In the genomic region with DNA sequence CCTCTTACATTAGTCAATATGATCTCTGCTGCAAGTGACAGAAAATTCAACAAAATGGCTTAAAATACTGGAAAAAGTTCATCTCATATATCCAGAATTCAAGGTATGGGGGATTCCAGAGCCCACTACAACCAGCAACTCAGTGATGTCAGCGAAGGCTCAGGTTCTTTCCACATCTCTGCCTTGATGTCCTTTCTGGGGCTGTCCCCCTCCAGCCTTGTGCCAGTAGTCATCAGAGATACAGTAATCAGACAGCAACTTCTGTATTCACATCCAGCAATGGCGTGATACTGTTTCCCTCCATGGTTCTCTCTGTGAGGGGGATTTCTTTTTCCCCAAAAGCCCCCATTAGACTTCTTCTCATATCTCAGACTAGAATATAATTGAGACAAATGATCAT, we compare ENCODE assay signal across 34 cellular contexts.
"Had no signal": no experiment of that assay in that cellular context is flagged by ENCODE, and none has a peak within 500 bp of the region (broad histone marks: within the 10 kb centered on the region; RNA-seq: fewer than 3 reads in every experiment).

No MANE protein-coding gene starts in this region.

- H3K27me3 ChIP-seq: adrenal gland, body of pancreas, brain microvascular endothelial cell, breast epithelium had no signal

- H3K9me3 ChIP-seq: adrenal gland, body of pancreas, breast epithelium had no signal

- H3K4me1 Mint-ChIP-seq: activated B cell treated with CpG ODN at 0.5 μM for 24 hours; activated CD4-positive, alpha-beta T cell treated with anti-CD3 and anti-CD28 coated beads, Interleukin-2, amount 10 ng/mL, durations not matched to agents 24 days and 14 days; activated naive CD8-positive, alpha-beta T cell treated with anti-CD3 and anti-CD28 coated beads for 36 hours; activated T-helper 17 cell treated with anti-CD3 and anti-CD28 coated beads, Interleukin-2, amount 50 U/mL, for 72 hours had no signal

- DNase-seq: activated B cell treated with CpG ODN at 0.5 μM for 24 hours; activated CD4-positive, alpha-beta memory T cell treated with anti-CD3 and anti-CD28 coated beads for 36 hours; activated CD4-positive, alpha-beta T cell treated with anti-CD3 and anti-CD28 coated beads for 4 hours; activated CD4-positive, alpha-beta T cell treated with anti-CD3 and anti-CD28 coated beads, Interleukin-2, amount 10 ng/mL, durations not matched to agents 24 days and 14 days; activated CD4-positive, alpha-beta T cell treated with anti-CD3 and anti-CD28 coated beads, Interleukin-2, amount 50 U/mL, for 1 hour; activated CD4-positive, alpha-beta T cell treated with anti-CD3 and anti-CD28 coated beads, Interleukin-2, amount 50 U/mL, for 4 hours; activated CD4-positive, CD25-positive, alpha-beta regulatory T cell treated with anti-CD3 and anti-CD28 coated beads, Interleukin-2, amount 50 U/mL, for 72 hours; activated CD8-positive, alpha-beta memory T cell treated with anti-CD3 and anti-CD28 coated beads, Interleukin-2, amount 50 U/mL, for 4 hours; activated CD8-positive, alpha-beta T cell treated with anti-CD3 and anti-CD28 coated beads for 36 hours; activated effector memory CD4-positive, alpha-beta T cell treated with anti-CD3 and anti-CD28 coated beads, Interleukin-2, amount 50 U/mL, for 16 hours; activated gamma-delta T cell treated with Interleukin-2 at 50 U/mL for 16 hours; activated naive CD4-positive, alpha-beta T cell treated with anti-CD3 and anti-CD28 coated beads, Interleukin-2, amount 50 U/mL, for 16 hours; activated naive CD4-positive, alpha-beta T cell treated with Interleukin-2 at 50 U/mL for 16 hours; activated naive CD8-positive, alpha-beta T cell treated with anti-CD3 and anti-CD28 coated beads for 36 hours; activated T-cell treated with anti-CD3 and anti-CD28 coated beads for 4 hours; activated T-cell treated with anti-CD3 and anti-CD28 coated beads, Interleukin-2, amount 50 U/mL, for 1 hour; activated T-cell treated with anti-CD3 and anti-CD28 coated beads, Interleukin-2, amount 50 U/mL, for 48 hours; adrenal gland; amniotic stem cell; aorta; body of pancreas; brain microvascular endothelial cell; central memory CD4-positive, alpha-beta T cell; SW 1271; T-helper 1 cell; T-helper 2 cell; T-helper 9 cell had no signal

- H3K36me3 Mint-ChIP-seq: activated CD4-positive, alpha-beta memory T cell treated with anti-CD3 and anti-CD28 coated beads for 36 hours; activated naive CD4-positive, alpha-beta T cell treated with anti-CD3 and anti-CD28 coated beads, Interleukin-2, amount 50 U/mL, for 72 hours; activated naive CD8-positive, alpha-beta T cell treated with anti-CD3 and anti-CD28 coated beads for 36 hours had no signal

- H3K4me1 ChIP-seq: adrenal gland, body of pancreas, breast epithelium had no signal

- H3K27ac ChIP-seq: adrenal gland, body of pancreas, brain microvascular endothelial cell, breast epithelium, VCaP had no signal

- H3K4me3 ChIP-seq: adrenal gland, body of pancreas, breast epithelium had no signal

- H3K27ac Mint-ChIP-seq: activated B cell treated with CpG ODN at 0.5 μM for 24 hours; activated CD4-positive, alpha-beta memory T cell treated with anti-CD3 and anti-CD28 coated beads for 36 hours; activated CD4-positive, alpha-beta T cell treated with anti-CD3 and anti-CD28 coated beads, Interleukin-2, amount 10 ng/mL, durations not matched to agents 24 days and 14 days; activated CD8-positive, alpha-beta T cell treated with anti-CD3 and anti-CD28 coated beads for 36 hours; activated naive CD4-positive, alpha-beta T cell treated with anti-CD3 and anti-CD28 coated beads, Interleukin-2, amount 50 U/mL, for 72 hours; activated naive CD8-positive, alpha-beta T cell treated with anti-CD3 and anti-CD28 coated beads for 36 hours; activated T-helper 1 cell treated with anti-CD3 and anti-CD28 coated beads, Interleukin-12 subunit alpha, Interleukin-12 subunit beta, Interleukin-2, Interleukin-4 antibody, amounts not matched to agents 30 ng/mL and 10 ng/mL and 1 ng/mL, durations not matched to agents 14 hours and 24 hours and 36 hours; activated T-helper 17 cell treated with anti-CD3 and anti-CD28 coated beads, Interleukin-2, amount 50 U/mL, for 72 hours; T-helper 1 cell treated with Interleukin-12 subunit alpha and Interleukin-12 subunit beta and Interleukin-4 antibody, amounts not matched to agents 30 μg/mL and 1 μg/mL, for 36 hours; T-helper 2 cell treated with Interferon-gamma antibody and Interleukin-4, amounts not matched to agents 5 μg/mL and 100 μg/mL, for 36 hours had no signal

- H3K36me3 ChIP-seq: adrenal gland, brain microvascular endothelial cell, breast epithelium had no signal

- H3K4me3 Mint-ChIP-seq: activated B cell treated with CpG ODN at 0.5 μM for 24 hours; activated CD4-positive, alpha-beta memory T cell treated with anti-CD3 and anti-CD28 coated beads for 36 hours; activated CD4-positive, alpha-beta T cell treated with anti-CD3 and anti-CD28 coated beads, Interleukin-2, amount 10 ng/mL, durations not matched to agents 24 days and 14 days; activated CD8-positive, alpha-beta T cell treated with anti-CD3 and anti-CD28 coated beads for 36 hours; activated naive CD8-positive, alpha-beta T cell treated with anti-CD3 and anti-CD28 coated beads for 36 hours; activated T-helper 1 cell treated with anti-CD3 and anti-CD28 coated beads, Interleukin-12 subunit alpha, Interleukin-12 subunit beta, Interleukin-2, Interleukin-4 antibody, amounts not matched to agents 30 ng/mL and 10 ng/mL and 1 ng/mL, durations not matched to agents 14 hours and 24 hours and 36 hours; activated T-helper 17 cell treated with anti-CD3 and anti-CD28 coated beads, Interleukin-2, amount 50 U/mL, for 72 hours; T-helper 1 cell treated with Interleukin-12 subunit alpha and Interleukin-12 subunit beta and Interleukin-4 antibody, amounts not matched to agents 30 μg/mL and 1 μg/mL, for 36 hours; T-helper 2 cell treated with Interferon-gamma antibody and Interleukin-4, amounts not matched to agents 5 μg/mL and 100 μg/mL, for 36 hours had no signal

- ATAC-seq: activated CD8-positive, alpha-beta T cell treated with anti-CD3 and anti-CD28 coated beads for 36 hours; activated naive CD4-positive, alpha-beta T cell treated with anti-CD3 and anti-CD28 coated beads, Interleukin-2, amount 50 U/mL, for 72 hours; activated T-helper 17 cell treated with anti-CD3 and anti-CD28 coated beads, Interleukin-2, amount 50 U/mL, for 72 hours; body of pancreas had no signal

- H3K9me3 Mint-ChIP-seq: activated B cell treated with CpG ODN at 0.5 μM for 24 hours; activated CD4-positive, alpha-beta memory T cell treated with anti-CD3 and anti-CD28 coated beads for 36 hours; activated CD4-positive, alpha-beta T cell treated with anti-CD3 and anti-CD28 coated beads, Interleukin-2, amount 10 ng/mL, durations not matched to agents 24 days and 14 days; activated CD8-positive, alpha-beta T cell treated with anti-CD3 and anti-CD28 coated beads for 36 hours; activated naive CD4-positive, alpha-beta T cell treated with anti-CD3 and anti-CD28 coated beads, Interleukin-2, amount 50 U/mL, for 72 hours; activated naive CD8-positive, alpha-beta T cell treated with anti-CD3 and anti-CD28 coated beads for 36 hours; activated T-helper 1 cell treated with anti-CD3 and anti-CD28 coated beads, Interleukin-12 subunit alpha, Interleukin-12 subunit beta, Interleukin-2, Interleukin-4 antibody, amounts not matched to agents 30 ng/mL and 10 ng/mL and 1 ng/mL, durations not matched to agents 14 hours and 24 hours and 36 hours; activated T-helper 17 cell treated with anti-CD3 and anti-CD28 coated beads, Interleukin-2, amount 50 U/mL, for 72 hours; T-helper 1 cell treated with Interleukin-12 subunit alpha and Interleukin-12 subunit beta and Interleukin-4 antibody, amounts not matched to agents 30 μg/mL and 1 μg/mL, for 36 hours; T-helper 2 cell treated with Interferon-gamma antibody and Interleukin-4, amounts not matched to agents 5 μg/mL and 100 μg/mL, for 36 hours had no signal
